25 cellular contexts compared by ENCODE assay signal in the genomic region with DNA sequence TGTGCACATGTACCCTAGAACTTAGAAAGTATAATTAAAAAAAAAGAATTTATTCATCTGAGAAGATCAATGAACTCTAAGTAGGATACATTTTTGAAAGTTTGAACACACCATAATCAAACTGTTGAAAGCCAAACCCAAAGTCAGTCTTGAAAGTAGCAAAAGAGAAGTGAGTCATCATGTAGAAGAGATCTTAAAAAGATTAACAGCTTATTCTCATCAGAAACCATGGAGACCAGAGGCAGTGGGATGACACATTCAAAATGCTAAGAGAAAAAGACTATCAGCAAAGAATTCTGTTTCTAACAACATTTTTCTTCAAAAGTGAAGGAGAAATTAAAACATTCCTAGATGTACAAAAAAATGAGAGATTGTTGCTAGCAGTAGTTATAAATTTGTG.
DNase-seq lines count a peak whose midpoint lies in the region; ATAC-seq and TF ChIP-seq lines count a peak whose summit lies in the region.
"Had no signal": no experiment of that assay in that cellular context is flagged by ENCODE, and none has a peak within 500 bp of the region (broad histone marks: within the 10 kb centered on the region; RNA-seq: fewer than 3 reads in every experiment).

No MANE protein-coding gene starts in this region.

- H3K27ac Mint-ChIP-seq in activated CD8-positive, alpha-beta T cell treated with anti-CD3 and anti-CD28 coated beads for 36 hours = no peak overlapping the region
- no peak overlapping the region for H3K27ac Mint-ChIP-seq in activated CD8-positive, alpha-beta T cell treated with anti-CD3 and anti-CD28 coated beads, Interleukin-2, amount 10 ng/mL, durations not matched to agents 7 days and 5 days
- no peak overlapping the region for H3K27ac Mint-ChIP-seq in HFFc6
- no peak overlapping the region for H3K27ac Mint-ChIP-seq in WTC11
- H3K27ac Mint-ChIP-seq: CD4-positive, alpha-beta T cell had no signal

- CTCF ChIA-PET in activated CD8-positive, alpha-beta T cell treated with anti-CD3 and anti-CD28 coated beads for 36 hours (lab: Charles Lee) = no interaction called here
- CTCF ChIA-PET in activated CD8-positive, alpha-beta T cell treated with anti-CD3 and anti-CD28 coated beads, Interleukin-2, amount 10 ng/mL, durations not matched to agents 7 days and 5 days (lab: Charles Lee) = no interaction called here
- CTCF ChIA-PET in WTC11 (lab: Charles Lee) = no interaction called here

- no peak for TF ChIP-seq CTCF in activated CD8-positive, alpha-beta T cell treated with anti-CD3 and anti-CD28 coated beads for 36 hours (IDR thresholded peaks at IDR 0.05)
- no peak for TF ChIP-seq CTCF in HFFc6 (IDR thresholded peaks at IDR 0.05)
- TF ChIP-seq CTCF in WTC11 (IDR thresholded peaks at IDR 0.05) = no peak
- TF ChIP-seq CTCF in fibroblast of mammary gland (conservative IDR thresholded peaks at IDR 0.05; ENCODE audit: control insufficient read depth, insufficient read depth, low read depth, low read length) = no peak

- H3K9me3 Mint-ChIP-seq in activated CD8-positive, alpha-beta T cell treated with anti-CD3 and anti-CD28 coated beads for 36 hours = peaks cover 5% of the 10 kb centered on the region
- peaks cover 4% of the 10 kb centered on the region for H3K9me3 Mint-ChIP-seq in activated CD8-positive, alpha-beta T cell treated with anti-CD3 and anti-CD28 coated beads, Interleukin-2, amount 10 ng/mL, durations not matched to agents 7 days and 5 days (ENCODE audit: insufficient read depth)
- H3K9me3 Mint-ChIP-seq in HFFc6 (peaks cover 11% of the 10 kb centered on the region; the same call in 1 of the 2 replicates), WTC11 (peaks cover 32% of the 10 kb centered on the region)

- no peaks in the 10 kb centered on the region for H3K36me3 Mint-ChIP-seq in activated CD8-positive, alpha-beta T cell treated with anti-CD3 and anti-CD28 coated beads for 36 hours (ENCODE audit: low read depth)
- H3K36me3 Mint-ChIP-seq in activated CD8-positive, alpha-beta T cell treated with anti-CD3 and anti-CD28 coated beads, Interleukin-2, amount 10 ng/mL, durations not matched to agents 7 days and 5 days (ENCODE audit: low read depth) = no peaks in the 10 kb centered on the region
- H3K36me3 Mint-ChIP-seq in HFFc6 (ENCODE audit: low read depth) (no peaks in the 10 kb centered on the region), WTC11 (peaks cover 3% of the 10 kb centered on the region)

- intact Hi-C loops in activated CD8-positive, alpha-beta T cell treated with anti-CD3 and anti-CD28 coated beads for 36 hours (cut with micrococcal nuclease) = no loop called here

- peaks cover 11% of the 10 kb centered on the region for H3K27me3 Mint-ChIP-seq in activated CD8-positive, alpha-beta T cell treated with anti-CD3 and anti-CD28 coated beads for 36 hours
- peaks cover 12% of the 10 kb centered on the region for H3K27me3 Mint-ChIP-seq in activated CD8-positive, alpha-beta T cell treated with anti-CD3 and anti-CD28 coated beads, Interleukin-2, amount 10 ng/mL, durations not matched to agents 7 days and 5 days (ENCODE audit: low read depth)
- H3K27me3 Mint-ChIP-seq in HFFc6 (ENCODE audit: insufficient read depth) = no peaks in the 10 kb centered on the region
- no peaks in the 10 kb centered on the region for H3K27me3 Mint-ChIP-seq in WTC11 (ENCODE audit: low read depth)

- ATAC-seq in activated CD8-positive, alpha-beta T cell treated with anti-CD3 and anti-CD28 coated beads for 36 hours = peak; percentile 37
- no peak for ATAC-seq in activated CD8-positive, alpha-beta T cell treated with anti-CD3 and anti-CD28 coated beads, Interleukin-2, amount 10 ng/mL, durations not matched to agents 7 days and 5 days
- no peak for ATAC-seq in WTC11
- ATAC-seq: A549, GM12878, PC-3 had no signal

- no peak overlapping the region for H3K4me3 Mint-ChIP-seq in activated CD8-positive, alpha-beta T cell treated with anti-CD3 and anti-CD28 coated beads for 36 hours
- no peak overlapping the region for H3K4me3 Mint-ChIP-seq in activated CD8-positive, alpha-beta T cell treated with anti-CD3 and anti-CD28 coated beads, Interleukin-2, amount 10 ng/mL, durations not matched to agents 7 days and 5 days
- H3K4me3 Mint-ChIP-seq in HFFc6 (no peak overlapping the region), WTC11 (no peak overlapping the region)
- H3K4me3 Mint-ChIP-seq: CD4-positive, alpha-beta T cell had no signal

- H3K4me1 Mint-ChIP-seq in activated CD8-positive, alpha-beta T cell treated with anti-CD3 and anti-CD28 coated beads for 36 hours (ENCODE audit: low read depth) = no peaks in the 10 kb centered on the region
- no peaks in the 10 kb centered on the region for H3K4me1 Mint-ChIP-seq in activated CD8-positive, alpha-beta T cell treated with anti-CD3 and anti-CD28 coated beads, Interleukin-2, amount 10 ng/mL, durations not matched to agents 7 days and 5 days (ENCODE audit: low read depth)
- H3K4me1 Mint-ChIP-seq in HFFc6 (ENCODE audit: low read depth) (no peaks in the 10 kb centered on the region), WTC11 (peaks cover 3% of the 10 kb centered on the region; the same call in 1 of the 2 replicates)

- POLR2A ChIA-PET in activated CD8-positive, alpha-beta T cell treated with anti-CD3 and anti-CD28 coated beads for 36 hours (lab: Charles Lee) = no interaction called here
- POLR2A ChIA-PET in activated CD8-positive, alpha-beta T cell treated with anti-CD3 and anti-CD28 coated beads, Interleukin-2, amount 10 ng/mL, durations not matched to agents 7 days and 5 days (lab: Charles Lee) = no interaction called here
- POLR2A ChIA-PET in WTC11 (lab: Charles Lee) = no interaction called here

- no peak for DNase-seq in activated CD8-positive, alpha-beta T cell treated with anti-CD3 and anti-CD28 coated beads for 36 hours
- no peak for DNase-seq in activated CD8-positive, alpha-beta T cell treated with anti-CD3 and anti-CD28 coated beads, Interleukin-2, amount 10 ng/mL, durations not matched to agents 7 days and 5 days
- DNase-seq in HFFc6 (peak; percentile 22), WTC11 (ENCODE audit: low spot score) (no peak), fibroblast of mammary gland (ENCODE audit: low read depth) (peak; percentile 4), NCI-H69 (lab: John Stamatoyannopoulos, UW) (no peak), GM03348 (ENCODE audit: low spot score) (no peak), NCI-H187 treated with DMSO at 0.1 percent for 48 hours (lab: John Stamatoyannopoulos, UW) (no peak)
- DNase-seq: AML-193; CD4-positive, alpha-beta T cell; HCEC 1CT; Kasumi-1; MG63; NCI-H1092 treated with DMSO at 0.1 percent for 48 hours; NCI-H1436; NCI-H187; NCI-H2171 treated with DMSO at 0.1 percent for 48 hours; NCI-H524; NCI-H774; NK-92 treated with Interleukin-12 subunit alpha and Interleukin-12 subunit beta, amount 100 ng/mL, for 24 hours; PC-3; SHP77 had no signal

- H3K4me3 ChIP-seq in fibroblast of mammary gland (ENCODE audit: control insufficient read depth, low read depth, low read length) = no peak overlapping the region
- H3K4me3 ChIP-seq: A549; BLaER1 treated with 17β-estradiol and CSF1 and Interleukin-3, amounts not matched to agents 10 nM and 100 nM; GM12878; MG63 had no signal

TF ChIP-seq in WTC11, 78 proteins besides CTCF, POLR2A, EP300 and RAD21:
- TF ChIP-seq SMAD3 (CRISPR knock-in tag; IDR thresholded peaks at IDR 0.05; ENCODE audit: borderline replicate concordance) (no peak), ZNF317 (CRISPR knock-in tag; IDR thresholded peaks at IDR 0.05; ENCODE audit: borderline replicate concordance, low read depth) (0 out of 2 replicates have a peak, but pooled peaks have one; percentile 22)

Comparison
In these comparisons a context has a peak if more than half of its experiments do, and no peak if none do; other contexts are left out.
1. DNase-seq: peak in HFFc6 (single experiment) and fibroblast of mammary gland (single experiment); none in activated CD8-positive, alpha-beta T cell treated with anti-CD3 and anti-CD28 coated beads for 36 hours (single experiment), activated CD8-positive, alpha-beta T cell treated with anti-CD3 and anti-CD28 coated beads, Interleukin-2, amount 10 ng/mL, durations not matched to agents 7 days and 5 days (single experiment), WTC11 (single experiment), NCI-H69 (single experiment), GM03348 (single experiment) and NCI-H187 treated with DMSO at 0.1 percent for 48 hours (single experiment).